In genomic region chr19:39765091-39766076, GRCh38 we compare ENCODE assay signal across 9 cellular contexts. TPM values are rescaled to one million over a fixed set of nuclear protein-coding genes. Genes with fewer than 3 reads are reported as not detected.
DNase-seq lines count a peak whose midpoint lies in the region; ATAC-seq and TF ChIP-seq lines count a peak whose summit lies in the region.
"Had no signal": no experiment of that assay in that cellular context is flagged by ENCODE, and none has a peak within 500 bp of the region (broad histone marks: within the 10 kb centered on the region; RNA-seq: fewer than 3 reads in every experiment).

No MANE protein-coding gene starts in this region.

- no peak overlapping the region for H2BK15ac ChIP-seq in mesendoderm (replicated peaks; ENCODE audit: low read depth)

- POLR2A ChIA-PET in Caco-2 (lab: Charles Lee) (no interaction called here), HEK293T (lab: Yijun Ruan, JAX) (no interaction called here)

- peaks cover 8% of the 10 kb centered on the region; the same call in 1 of the 2 replicates for H3K9me3 ChIP-seq in Caco-2

- no peak overlapping the region for H4K5ac ChIP-seq in mesendoderm (ENCODE audit: low read length)

- H3K9me3 Mint-ChIP-seq in Caco-2 (ENCODE audit: unreplicated experiment), result no peaks in the 10 kb centered on the region
- H3K9me3 Mint-ChIP-seq in type B pancreatic cell, result no peaks in the 10 kb centered on the region
- H3K9me3 Mint-ChIP-seq: stimulated activated naive CD8-positive, alpha-beta T cell treated with anti-CD3 and anti-CD28 coated beads, Interleukin-15, Interleukin-2, amounts not matched to agents 100 ng/mL and 50 ng/mL, for 24 hours had no signal

- no peak overlapping the region for H3K23ac ChIP-seq in mesendoderm (ENCODE audit: low read length)

- H3K4me1 ChIP-seq in Caco-2, result no peaks in the 10 kb centered on the region
- H3K4me1 ChIP-seq in mesendoderm (ENCODE audit: control insufficient read depth, low read depth, low read length), result no peaks in the 10 kb centered on the region

- ATAC-seq in SK-N-SH treated with all-trans-retinoic acid at 6 μM for 48 hours, result peak; percentile 67; the same call in 2 of the 3 replicates
- ATAC-seq in GM19467 (IDR thresholded peaks at IDR 0.05; ENCODE audit: unreplicated experiment), result no peak

- no peaks in the 10 kb centered on the region for H3K79me1 ChIP-seq in mesendoderm (ENCODE audit: low read length)

- H3K9ac ChIP-seq in mesendoderm (ENCODE audit: low read length), result no peak overlapping the region

- H2AK5ac ChIP-seq in mesendoderm (ENCODE audit: low read length), result no peak overlapping the region

- H3K4me3 ChIP-seq in Caco-2 (ENCODE audit: low read depth, low read length) (no peak overlapping the region), mesendoderm (ENCODE audit: low read length) (no peak overlapping the region)

- H3K79me2 ChIP-seq in mesendoderm (ENCODE audit: control insufficient read depth, insufficient read depth, low read length), result no peaks in the 10 kb centered on the region

- H3K36me3 Mint-ChIP-seq in Caco-2 (ENCODE audit: insufficient read depth, unreplicated experiment), result no peaks in the 10 kb centered on the region
- H3K36me3 Mint-ChIP-seq in type B pancreatic cell, result no peaks in the 10 kb centered on the region

- WGBS in mesendoderm (ENCODE audit: extremely low coverage, insufficient coverage, low lambda C conversion rate), result no CpG with 5 or more reads among the region's 16 CpGs

- H3K56ac ChIP-seq in mesendoderm (ENCODE audit: low read length), result no peak overlapping the region

- H3K4ac ChIP-seq in mesendoderm (ENCODE audit: low read depth, low read length), result no peak overlapping the region

- H3K27me3 ChIP-seq in Caco-2 (replicated peaks; ENCODE audit: control insufficient read depth, insufficient read depth, low read length), result no peaks in the 10 kb centered on the region
- no peaks in the 10 kb centered on the region for H3K27me3 ChIP-seq in mesendoderm (ENCODE audit: insufficient read depth, low read length, poor library complexity)

- H3K27ac Mint-ChIP-seq in Caco-2 (ENCODE audit: unreplicated experiment), result no peak overlapping the region
- H3K27ac Mint-ChIP-seq in type B pancreatic cell, result no peak overlapping the region
- H3K27ac Mint-ChIP-seq: stimulated activated naive CD8-positive, alpha-beta T cell treated with anti-CD3 and anti-CD28 coated beads, Interleukin-15, Interleukin-2, amounts not matched to agents 100 ng/mL and 50 ng/mL, for 24 hours had no signal

- H3K4me3 Mint-ChIP-seq in Caco-2 (ENCODE audit: unreplicated experiment), result no peak overlapping the region
- H3K4me3 Mint-ChIP-seq in type B pancreatic cell, result no peak overlapping the region
- H3K4me3 Mint-ChIP-seq: stimulated activated naive CD8-positive, alpha-beta T cell treated with anti-CD3 and anti-CD28 coated beads, Interleukin-15, Interleukin-2, amounts not matched to agents 100 ng/mL and 50 ng/mL, for 24 hours had no signal

- intact Hi-C loops in Caco-2 (cut with micrococcal nuclease; ENCODE audit: unreplicated experiment), result loop anchor here (2.0 to 10.0 kb wide), 2 partner anchors 79 to 91 kb away; no protein-coding TSS in a partner anchor

- CTCF ChIA-PET in Caco-2 (lab: Charles Lee), result interaction anchor here (1.2 kb wide), 1 partner anchor 19 kb away, joined by 3 read pairs; no protein-coding TSS in a partner anchor
- CTCF ChIA-PET in HEK293T (lab: Yijun Ruan, JAX), result no interaction called here

- TF ChIP-seq CTCF in Caco-2 (IDR thresholded peaks at IDR 0.05; ENCODE audit: insufficient read depth in 1 of 2, low read depth in 1 of 2, low read length in 1 of 2, severe bottlenecking in 1 of 2, unreplicated experiment in 1 of 2) (peak; percentile 86), type B pancreatic cell (conservative IDR thresholded peaks at IDR 0.05) (peak; percentile 90)

- BruUV-seq in Caco-2 (replicated peaks; lab: Mats Ljungman, UMichigan), result no TSS peak

- no peaks in the 10 kb centered on the region for H3K4me1 Mint-ChIP-seq in Caco-2 (ENCODE audit: low read depth, unreplicated experiment)
- H3K4me1 Mint-ChIP-seq in type B pancreatic cell (ENCODE audit: unreplicated experiment), result no peaks in the 10 kb centered on the region

- H3K36me3 ChIP-seq in Caco-2 (ENCODE audit: control insufficient read depth, insufficient read depth, low read length) (no peaks in the 10 kb centered on the region), mesendoderm (ENCODE audit: control insufficient read depth, insufficient read depth, low read length) (no peaks in the 10 kb centered on the region)

- no peak overlapping the region for H2BK120ac ChIP-seq in mesendoderm (ENCODE audit: low read depth, low read length)

- no peak overlapping the region for H2BK5ac ChIP-seq in mesendoderm (ENCODE audit: low read length)

- H3K4me2 ChIP-seq in mesendoderm (ENCODE audit: low read length), result no peak overlapping the region

- DNase-seq in Caco-2 (peak; percentile 44 to 59), HEK293T (ENCODE audit: extremely low spot score) (peak; percentile 45), dedifferentiated amniotic fluid mesenchymal stem cell (ENCODE audit: extremely low spot score) (peak; percentile 21), mesendoderm (peak; percentile 67), type B pancreatic cell (ENCODE audit: extremely low spot score, unreplicated experiment) (no peak), hippocampal formation (lab: John Stamatoyannopoulos, UW) (no peak)

- peaks cover 14% of the 10 kb centered on the region for H3K27me3 Mint-ChIP-seq in Caco-2 (ENCODE audit: insufficient read depth, unreplicated experiment)
- H3K27me3 Mint-ChIP-seq in type B pancreatic cell, result peaks cover 12% of the 10 kb centered on the region

- no peak overlapping the region for H3K27ac ChIP-seq in mesendoderm (ENCODE audit: low read depth, low read length)

- no peak overlapping the region for H4K8ac ChIP-seq in mesendoderm (ENCODE audit: low read depth, low read length)

- H3K18ac ChIP-seq in mesendoderm (ENCODE audit: low read length), result no peak overlapping the region

TF ChIP-seq in HEK293T, 16 proteins besides CTCF, POLR2A, EP300 and RAD21:
- no peak for TF ChIP-seq PKNOX1 (IDR thresholded peaks at IDR 0.05)
- TF ChIP-seq ARNT (IDR thresholded peaks at IDR 0.05), result no peak
- no peak for TF ChIP-seq SP1 (IDR thresholded peaks at IDR 0.05)
- TF ChIP-seq LEF1 (IDR thresholded peaks at IDR 0.05; ENCODE audit: borderline replicate concordance), result no peak
- TF ChIP-seq CTBP1 (IDR thresholded peaks at IDR 0.05; ENCODE audit: borderline replicate concordance), result no peak
- TF ChIP-seq FOXK2 (IDR thresholded peaks at IDR 0.05), result no peak
- no peak for TF ChIP-seq TARDBP (IDR thresholded peaks at IDR 0.05)
- TF ChIP-seq NFRKB (IDR thresholded peaks at IDR 0.05), result no peak
- no peak for TF ChIP-seq FOXM1 (IDR thresholded peaks at IDR 0.05; ENCODE audit: borderline replicate concordance)
- TF ChIP-seq L3MBTL2 (conservative IDR thresholded peaks at IDR 0.05), result no peak
- TF ChIP-seq FOXA1 (IDR thresholded peaks at IDR 0.05), result no peak
- no peak for TF ChIP-seq SUZ12 (IDR thresholded peaks at IDR 0.05)

TF ChIP-seq in SK-N-SH treated with all-trans-retinoic acid at 6 μM for 48 hours, 23 proteins besides CTCF, POLR2A, EP300 and RAD21 (continues in another document):
- no peak for TF ChIP-seq CSDC2 (CRISPR knock-in tag; IDR thresholded peaks at IDR 0.05)
- TF ChIP-seq TOX (CRISPR knock-in tag; IDR thresholded peaks at IDR 0.05; ENCODE audit: borderline replicate concordance), result no peak
- TF ChIP-seq GLIS3 (CRISPR knock-in tag; IDR thresholded peaks at IDR 0.05), result no peak
- no peak for TF ChIP-seq CREB5 (CRISPR knock-in tag; IDR thresholded peaks at IDR 0.05; ENCODE audit: low read depth)
- no peak for TF ChIP-seq RARB (CRISPR knock-in tag; IDR thresholded peaks at IDR 0.05)
- TF ChIP-seq ISL1 (CRISPR knock-in tag; IDR thresholded peaks at IDR 0.05), result no peak
- TF ChIP-seq BACH2 (CRISPR knock-in tag; IDR thresholded peaks at IDR 0.05; ENCODE audit: borderline replicate concordance), result no peak
- no peak for TF ChIP-seq ARNTL (CRISPR knock-in tag; IDR thresholded peaks at IDR 0.05; ENCODE audit: borderline replicate concordance, low read depth)
- no peak for TF ChIP-seq ZFP30 (CRISPR knock-in tag; IDR thresholded peaks at IDR 0.05)
- TF ChIP-seq SNAI2 (CRISPR knock-in tag; IDR thresholded peaks at IDR 0.05), result no peak
- no peak for TF ChIP-seq PATZ1 (CRISPR knock-in tag; IDR thresholded peaks at IDR 0.05; ENCODE audit: borderline replicate concordance)
- no peak for TF ChIP-seq ZNF565 (CRISPR knock-in tag; conservative IDR thresholded peaks at IDR 0.05; ENCODE audit: low read depth)
- TF ChIP-seq ZFP3 (CRISPR knock-in tag; IDR thresholded peaks at IDR 0.05), result no peak
- TF ChIP-seq ZNF70 (CRISPR knock-in tag; IDR thresholded peaks at IDR 0.05), result no peak

RNA-seq across cellular contexts. Expression of gene LEUTX, which starts 13.3 kb away (rescaled TPM):
- total RNA-seq in Caco-2 (2022), result not detected in 2 replicates
- polyA plus RNA-seq in mesendoderm (2013, experiment 1 of 2), result not detected
- polyA plus RNA-seq in mesendoderm (2013, experiment 2 of 2), result not detected
- total RNA-seq in type B pancreatic cell (ENCODE audit: low replicate concordance), result not detected in 2 replicates

RNA-seq across cellular contexts. Expression of gene CLC, which starts 27.6 kb away (rescaled TPM):
- total RNA-seq in Caco-2 (2022) (not detected in 2 replicates), type B pancreatic cell (ENCODE audit: low replicate concordance) (not detected in 2 replicates)
- polyA plus RNA-seq in mesendoderm (2013, experiment 1 of 2), result 0.66 TPM
- 1.1 TPM for polyA plus RNA-seq in mesendoderm (2013, experiment 2 of 2)

Comparison
In these comparisons a context has a peak if more than half of its experiments do, and no peak if none do; other contexts are left out.
1. DNase-seq: peak in Caco-2 (2 of 2), HEK293T (single experiment), dedifferentiated amniotic fluid mesenchymal stem cell (single experiment) and mesendoderm (single experiment); none in type B pancreatic cell (single experiment) and hippocampal formation (0 of 2).